11 cellular contexts compared by ENCODE assay signal in genomic region chr6:48068326-48069191, GRCh38. TPM values are rescaled to one million over a fixed set of nuclear protein-coding genes. Genes with fewer than 3 reads are reported as not detected.
DNase-seq lines count a peak whose midpoint lies in the region; ATAC-seq, FAIRE-seq and TF ChIP-seq lines count a peak whose summit lies in the region.
"Had no signal": no experiment of that assay in that cellular context is flagged by ENCODE, and none has a peak within 500 bp of the region (broad histone marks: within the 10 kb centered on the region; RNA-seq: fewer than 3 reads in every experiment).

No MANE protein-coding gene starts in this region.

- no peak overlapping the region for H2BK20ac ChIP-seq in H1 (ENCODE audit: low read length)

- H3K79me1 ChIP-seq in H1 (ENCODE audit: low read depth, low read length), result no peaks in the 10 kb centered on the region

- peaks cover 0 to 2% of the 10 kb centered on the region in 2 experiments for H4K20me1 ChIP-seq in H1 (replicated peaks in 1 of 2; ENCODE audit: control insufficient read depth in 1 of 2, insufficient read depth in 2 of 2, low read length in 2 of 2)

- H3K9me3 Mint-ChIP-seq in nephron progenitor cell, result no peaks in the 10 kb centered on the region

- no peak overlapping the region for H3K27ac ChIP-seq in H1 (ENCODE audit: low read depth, low read length)
- H3K27ac ChIP-seq: pancreas had no signal

- H2AFZ ChIP-seq in H1 (ENCODE audit: low read length), result 0 out of 2 replicates have a peak overlapping the region, but pooled peaks have one; percentile 79

- TF ChIP-seq POLR2A in H1 (IDR thresholded peaks at IDR 0.05; ENCODE audit: control extremely low read depth in 1 of 2, low read depth in 2 of 2, low read length in 2 of 2), result no peak

- H3K36me3 ChIP-seq in H1 (ENCODE audit: control insufficient read depth in 2 of 4, insufficient read depth in 4 of 4, low read length in 3 of 4), result no peaks in the 10 kb centered on the region
- H3K36me3 ChIP-seq: pancreas had no signal

- ATAC-seq in HG02852 (IDR thresholded peaks at IDR 0.05; ENCODE audit: unreplicated experiment), result no peak

- no peak overlapping the region for H3K4ac ChIP-seq in H1 (replicated peaks; ENCODE audit: insufficient read length, low read depth, low read length)

- H3K27ac Mint-ChIP-seq in nephron progenitor cell, result no peak overlapping the region

- H3K23me2 ChIP-seq in H1 (ENCODE audit: low read depth, low read length), result peaks cover 12% of the 10 kb centered on the region

- H3K9me3 ChIP-seq in H1 (ENCODE audit: insufficient read depth in 2 of 2, low read depth in 1 of 2, low read length in 1 of 2), result no peaks in the 10 kb centered on the region
- H3K9me3 ChIP-seq: pancreas had no signal

- H3K56ac ChIP-seq in H1 (replicated peaks; ENCODE audit: insufficient read length, low read depth, low read length), result no peak overlapping the region

- H3K27me3 Mint-ChIP-seq in nephron progenitor cell (ENCODE audit: low read depth, poor library complexity), result peaks cover 52% of the 10 kb centered on the region

- H2BK5ac ChIP-seq in H1 (ENCODE audit: low read depth, low read length), result no peak overlapping the region

- H2BK15ac ChIP-seq in H1 (ENCODE audit: low read length), result no peak overlapping the region

- no peak overlapping the region for H3K14ac ChIP-seq in H1 (ENCODE audit: insufficient read length)

- 0 out of 2 replicates have a peak overlapping the region, but pooled peaks have one; percentile 24 for H3K18ac ChIP-seq in H1 (ENCODE audit: extremely low read depth, low read length)

- H2AK5ac ChIP-seq in H1 (ENCODE audit: low read depth, low read length), result no peak overlapping the region

- POLR2A ChIA-PET in H1 (lab: Charles Lee; ENCODE audit: partially characterized antibody), result interaction anchor here (0.5 kb wide), 1 partner anchor 101 kb away, joined by 3 read pairs; no protein-coding TSS in a partner anchor

- peak; percentile 24 for DNase-seq in ACHN
- peak; percentile 59 for DNase-seq in NCI-H1105 treated with DMSO at 0.1 percent for 48 hours (lab: John Stamatoyannopoulos, UW)
- peak in 1 of 2 experiments; percentile 60 for DNase-seq in H1 (ENCODE audit: low read depth in 1 of 2, low spot score in 2 of 2)
- DNase-seq in nephron progenitor cell, result peak; percentile 66
- DNase-seq in AG08395 (ENCODE audit: low spot score), result no peak
- no peak for DNase-seq in COLO829 (ENCODE audit: low spot score)
- no peak for DNase-seq in mesenteric fat pad (ENCODE audit: low spot score)
- DNase-seq: amniotic stem cell, DND-41 had no signal

- in situ Hi-C loops in ACHN (cut with HindIII; ENCODE audit: low pct_ligation_motif_present, low pct_unique_long_range_greater_than_20kb, low sequenced_read_pairs), result no loop called here

- WGBS in H1 (ENCODE audit: extremely low coverage in 1 of 2, insufficient coverage in 1 of 2, insufficient read length in 1 of 2, insufficient replicate concordance in 2 of 2, low coverage in 1 of 2, low lambda C conversion rate in 2 of 2, missing lambda C conversion rate in 1 of 2), 2 experiments, result 7% methylated on average over 22 of the region's 63 CpGs; no CpG with 5 or more reads in 1 of the 2 experiments

- TF ChIP-seq CTCF in H1 (IDR thresholded peaks at IDR 0.05; ENCODE audit: control extremely low read depth in 1 of 3, insufficient read depth in 1 of 3, low read depth in 1 of 3, low read length in 3 of 3), result no peak
- TF ChIP-seq CTCF in nephron progenitor cell (IDR thresholded peaks at IDR 0.05), result no peak

- H4K5ac ChIP-seq in H1 (ENCODE audit: insufficient read length, low read depth, low read length), result peak overlapping the region; percentile 4

- peaks cover 6 to 21% (median 16%) of the 10 kb centered on the region in 4 experiments for H3K27me3 ChIP-seq in H1 (replicated peaks in 1 of 4; ENCODE audit: control insufficient read depth in 3 of 4, extremely low read depth in 1 of 4, insufficient read depth in 3 of 4, low read length in 3 of 4)

- H3K79me2 ChIP-seq in H1 (ENCODE audit: control insufficient read depth in 1 of 2, insufficient read depth in 2 of 2, low read length in 2 of 2), result no peaks in the 10 kb centered on the region

- no peak for TF ChIP-seq EP300 in H1 (IDR thresholded peaks at IDR 0.05; ENCODE audit: borderline replicate concordance in 1 of 2, low read depth in 2 of 2, low read length in 2 of 2)

- H3K4me3 Mint-ChIP-seq in nephron progenitor cell, result peak overlapping the region; percentile 82

- H2BK12ac ChIP-seq in H1 (ENCODE audit: low read depth, low read length), result no peak overlapping the region

- peaks cover 24% of the 10 kb centered on the region for H3K4me1 Mint-ChIP-seq in nephron progenitor cell

- peak overlapping the region in 1 of 4 experiments; percentile 43; a peak in 2 of 7 replicates for H3K9ac ChIP-seq in H1 (replicated peaks in 1 of 4; ENCODE audit: extremely low read depth in 1 of 4, low read depth in 3 of 4, low read length in 3 of 4)

- H3K4me2 ChIP-seq in H1 (ENCODE audit: insufficient read depth in 1 of 2, low read depth in 2 of 2, low read length in 2 of 2), result peak overlapping the region; percentile 89 to 94

- H2BK120ac ChIP-seq in H1 (replicated peaks; ENCODE audit: low read depth, low read length), result no peak overlapping the region

- no peak for TF ChIP-seq RAD21 in H1 (IDR thresholded peaks at IDR 0.05 in 1 of 2, conservative IDR thresholded peaks at IDR 0.05 in 1 of 2; ENCODE audit: low read depth in 2 of 2, low read length in 2 of 2)

- peak overlapping the region; percentile 30 to 70 (median 34) for H3K4me3 ChIP-seq in H1 (ENCODE audit: extremely low read depth in 1 of 4, insufficient read depth in 2 of 4, low read depth in 3 of 4, low read length in 4 of 4)

- peak overlapping the region; percentile 12 for H4K91ac ChIP-seq in H1 (replicated peaks; ENCODE audit: insufficient read length, low read length)

- peak overlapping the region; percentile 81; the same call in 1 of the 2 replicates for H4K8ac ChIP-seq in H1 (ENCODE audit: extremely low read depth, insufficient read depth, low read length)

- H3K36me3 Mint-ChIP-seq in nephron progenitor cell (ENCODE audit: low read depth), result no peaks in the 10 kb centered on the region

- H3K23ac ChIP-seq in H1 (ENCODE audit: insufficient read length), result no peak overlapping the region

- no peak for FAIRE-seq in H1 (lab: Jason Lieb, UNC)
- FAIRE-seq: pancreas had no signal

- CTCF ChIA-PET in H1 (lab: Charles Lee; ENCODE audit: partially characterized antibody), result interaction anchor here (0.9 to 1.2 kb wide), 2 partner anchors 19 to 281 kb away, joined by 5 to 6 read pairs; no protein-coding TSS in a partner anchor

- peaks cover 3 to 7% (median 6%) of the 10 kb centered on the region in 4 experiments; a peak in 6 of 7 replicates for H3K4me1 ChIP-seq in H1 (replicated peaks in 1 of 4; ENCODE audit: control insufficient read depth in 3 of 4, insufficient read depth in 4 of 4, low read length in 3 of 4)
- H3K4me1 ChIP-seq: pancreas had no signal

TF ChIP-seq in H1, 55 proteins besides CTCF, POLR2A, EP300 and RAD21:
- TF ChIP-seq JUN (IDR thresholded peaks at IDR 0.05; ENCODE audit: low read depth, low read length) (no peak), MAX (IDR thresholded peaks at IDR 0.05) (peak; percentile 64), TBP (IDR thresholded peaks at IDR 0.05; ENCODE audit: low read depth, low read length) (0 out of 2 replicates have a peak, but pooled peaks have one; percentile 29), FOSL1 (IDR thresholded peaks at IDR 0.05; ENCODE audit: insufficient read depth, low read depth, low read length) (no peak), BACH1 (IDR thresholded peaks at IDR 0.05; ENCODE audit: low read length) (no peak), E2F6 (IDR thresholded peaks at IDR 0.05) (peak; percentile 69), POU5F1 (IDR thresholded peaks at IDR 0.05; ENCODE audit: low read depth, low read length) (no peak), SUZ12 (IDR thresholded peaks at IDR 0.05; ENCODE audit: low read length) (peak; percentile 46; the same call in 1 of the 2 replicates)

RNA-seq across cellular contexts. Expression of gene PTCHD4, which starts 42.4 kb away (rescaled TPM):
- total RNA-seq in H1 (2021; fragmentation: NEBNext Ultra II Directional; extraction: Animal tissue kit (Norgen Biotek cat#: 25700)), result 0.33 and 0.37 TPM in 2 replicates
- 0.11 and 0.17 TPM in 2 replicates for polyA plus RNA-seq in H1 (2011; rRNA removed)
- polyA plus RNA-seq in H1 (2011; cell fraction: cytosol; rRNA removed), result 0.19 TPM
- polyA plus RNA-seq in H1 (2011; cell fraction: nucleus; rRNA removed), result 0.76 TPM
- polyA plus RNA-seq in H1 (2012, experiment 1 of 2), result 0.17 to 0.35 TPM (median 0.29 TPM) in 4 replicates
- 0.09 TPM for polyA plus RNA-seq in H1 (2012, experiment 2 of 2)
- polyA plus RNA-seq in H1 (2013, experiment 1 of 2), result 0.85 TPM
- 0.70 TPM for polyA plus RNA-seq in H1 (2013, experiment 2 of 2)
- 0.28 and 0.71 TPM in 2 replicates for polyA minus RNA-seq in H1 (2011; rRNA and poly(A)+ RNA removed)
- polyA minus RNA-seq in H1 (2011; cell fraction: cytosol; rRNA and poly(A)+ RNA removed), result 0.59 TPM
- polyA minus RNA-seq in H1 (2011; cell fraction: nucleus; rRNA and poly(A)+ RNA removed), result 2.3 TPM
- 1.4 TPM for total RNA-seq in mesenteric fat pad

Comparison
In these comparisons a context has a peak if more than half of its experiments do, and no peak if none do; other contexts are left out.
1. DNase-seq: peak in ACHN (single experiment), NCI-H1105 treated with DMSO at 0.1 percent for 48 hours (single experiment) and nephron progenitor cell (single experiment); none in AG08395 (single experiment), COLO829 (single experiment) and mesenteric fat pad (single experiment).